In the genomic region with DNA sequence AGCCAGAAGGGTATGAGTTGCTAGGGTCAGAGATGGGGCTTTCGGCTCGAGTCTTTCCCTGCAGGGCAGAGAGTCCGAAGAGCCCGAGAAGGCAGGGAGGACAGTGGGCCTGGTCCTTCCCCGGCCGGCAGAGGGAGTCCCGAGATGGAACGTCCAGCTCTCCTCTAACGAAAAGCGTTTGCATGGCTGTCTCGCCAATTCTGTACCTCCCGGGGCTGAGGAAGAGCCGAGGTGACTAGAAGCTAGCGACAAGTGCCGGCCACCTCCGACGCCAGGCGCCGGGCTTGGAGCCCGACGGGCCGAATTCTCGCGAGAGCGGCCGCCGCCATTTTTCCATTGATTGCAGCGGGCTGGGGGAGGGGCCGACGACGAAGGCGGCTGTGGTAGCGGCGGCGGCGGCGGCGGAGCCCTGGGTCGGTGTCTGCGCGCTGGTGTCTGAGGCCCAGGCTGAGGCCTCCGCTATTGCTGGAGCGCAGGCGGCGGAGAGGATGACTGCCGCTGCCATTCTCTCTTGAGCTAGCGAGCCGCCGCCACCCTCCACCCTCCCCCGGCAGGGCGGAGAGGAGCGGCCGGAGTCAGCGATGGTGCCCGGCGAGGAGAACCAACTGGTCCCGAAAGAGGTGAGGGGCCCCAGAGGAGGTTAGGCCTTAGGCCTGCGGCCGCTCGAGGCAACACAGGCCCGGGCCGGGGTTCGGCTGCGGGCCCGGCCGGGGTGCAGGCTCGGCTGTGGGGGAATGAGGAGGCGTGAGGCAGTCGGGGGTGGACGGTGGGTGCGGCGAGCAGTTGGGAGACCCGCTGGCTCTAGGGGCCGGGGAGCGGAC, we compare ENCODE assay signal across 1 cellular context.
TF ChIP-seq lines count a peak whose summit lies in the region.

A gene with protein sequence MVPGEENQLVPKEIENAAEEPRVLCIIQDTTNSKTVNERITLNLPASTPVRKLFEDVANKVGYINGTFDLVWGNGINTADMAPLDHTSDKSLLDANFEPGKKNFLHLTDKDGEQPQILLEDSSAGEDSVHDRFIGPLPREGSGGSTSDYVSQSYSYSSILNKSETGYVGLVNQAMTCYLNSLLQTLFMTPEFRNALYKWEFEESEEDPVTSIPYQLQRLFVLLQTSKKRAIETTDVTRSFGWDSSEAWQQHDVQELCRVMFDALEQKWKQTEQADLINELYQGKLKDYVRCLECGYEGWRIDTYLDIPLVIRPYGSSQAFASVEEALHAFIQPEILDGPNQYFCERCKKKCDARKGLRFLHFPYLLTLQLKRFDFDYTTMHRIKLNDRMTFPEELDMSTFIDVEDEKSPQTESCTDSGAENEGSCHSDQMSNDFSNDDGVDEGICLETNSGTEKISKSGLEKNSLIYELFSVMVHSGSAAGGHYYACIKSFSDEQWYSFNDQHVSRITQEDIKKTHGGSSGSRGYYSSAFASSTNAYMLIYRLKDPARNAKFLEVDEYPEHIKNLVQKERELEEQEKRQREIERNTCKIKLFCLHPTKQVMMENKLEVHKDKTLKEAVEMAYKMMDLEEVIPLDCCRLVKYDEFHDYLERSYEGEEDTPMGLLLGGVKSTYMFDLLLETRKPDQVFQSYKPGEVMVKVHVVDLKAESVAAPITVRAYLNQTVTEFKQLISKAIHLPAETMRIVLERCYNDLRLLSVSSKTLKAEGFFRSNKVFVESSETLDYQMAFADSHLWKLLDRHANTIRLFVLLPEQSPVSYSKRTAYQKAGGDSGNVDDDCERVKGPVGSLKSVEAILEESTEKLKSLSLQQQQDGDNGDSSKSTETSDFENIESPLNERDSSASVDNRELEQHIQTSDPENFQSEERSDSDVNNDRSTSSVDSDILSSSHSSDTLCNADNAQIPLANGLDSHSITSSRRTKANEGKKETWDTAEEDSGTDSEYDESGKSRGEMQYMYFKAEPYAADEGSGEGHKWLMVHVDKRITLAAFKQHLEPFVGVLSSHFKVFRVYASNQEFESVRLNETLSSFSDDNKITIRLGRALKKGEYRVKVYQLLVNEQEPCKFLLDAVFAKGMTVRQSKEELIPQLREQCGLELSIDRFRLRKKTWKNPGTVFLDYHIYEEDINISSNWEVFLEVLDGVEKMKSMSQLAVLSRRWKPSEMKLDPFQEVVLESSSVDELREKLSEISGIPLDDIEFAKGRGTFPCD (N-terminal part only) (plus strand): TSS at position 368 of the 821 bp plus-strand sequence. CDS start 214 bp downstream, at position 582.

TF ChIP-seq in GM12878, 131 proteins besides CTCF, POLR2A, EP300 and RAD21 (continued from another document and continues in another):
- TF ChIP-seq, protein P1, sequence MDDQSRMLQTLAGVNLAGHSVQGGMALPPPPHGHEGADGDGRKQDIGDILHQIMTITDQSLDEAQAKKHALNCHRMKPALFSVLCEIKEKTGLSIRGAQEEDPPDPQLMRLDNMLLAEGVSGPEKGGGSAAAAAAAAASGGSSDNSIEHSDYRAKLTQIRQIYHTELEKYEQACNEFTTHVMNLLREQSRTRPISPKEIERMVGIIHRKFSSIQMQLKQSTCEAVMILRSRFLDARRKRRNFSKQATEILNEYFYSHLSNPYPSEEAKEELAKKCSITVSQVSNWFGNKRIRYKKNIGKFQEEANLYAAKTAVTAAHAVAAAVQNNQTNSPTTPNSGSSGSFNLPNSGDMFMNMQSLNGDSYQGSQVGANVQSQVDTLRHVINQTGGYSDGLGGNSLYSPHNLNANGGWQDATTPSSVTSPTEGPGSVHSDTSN (IDR thresholded peaks at IDR 0.05; ENCODE audit: insufficient replicate concordance, low read depth, low read length) = no peak
- TF ChIP-seq HDAC6 (IDR thresholded peaks at IDR 0.05; ENCODE audit: unreplicated experiment) (no peak), FOXM1 (IDR thresholded peaks at IDR 0.05; ENCODE audit: low read depth, low read length) (no peak), POLR2AphosphoS2 (IDR thresholded peaks at IDR 0.05; ENCODE audit: low read depth, low read length) (peak; percentile 24; the same call in 1 of the 2 replicates), WRNIP1 (IDR thresholded peaks at IDR 0.05; ENCODE audit: borderline replicate concordance, low read depth, low read length) (no peak), YY1 (IDR thresholded peaks at IDR 0.05; ENCODE audit: low read depth, low read length) (peak; percentile 99), GABPA (IDR thresholded peaks at IDR 0.05; ENCODE audit: low read depth) (no peak), RAD51 (IDR thresholded peaks at IDR 0.05) (no peak), PAX8 (IDR thresholded peaks at IDR 0.05) (no peak), ZSCAN29 (IDR thresholded peaks at IDR 0.05) (no peak), IKZF1 (conservative IDR thresholded peaks at IDR 0.05) (peak; percentile 87), JUNB (IDR thresholded peaks at IDR 0.05) (no peak), MYB (IDR thresholded peaks at IDR 0.05; ENCODE audit: borderline replicate concordance, low read depth, low read length) (no peak), STAT1 (conservative IDR thresholded peaks at IDR 0.05) (no peak), BRCA1 (IDR thresholded peaks at IDR 0.05; ENCODE audit: low read depth, low read length) (peak; percentile 81), SIX5 (IDR thresholded peaks at IDR 0.05; ENCODE audit: low read depth, low read length, severe bottlenecking) (peak; percentile 11), CEBPB (IDR thresholded peaks at IDR 0.05; ENCODE audit: borderline replicate concordance in 1 of 2, low read depth in 2 of 2, low read length in 2 of 2) (no peak), PAX5 (IDR thresholded peaks at IDR 0.05; ENCODE audit: borderline replicate concordance, low read depth, low read length) (no peak), SMAD1 (IDR thresholded peaks at IDR 0.05; ENCODE audit: low read depth, partially characterized antibody) (no peak), SPI1 (IDR thresholded peaks at IDR 0.05; ENCODE audit: borderline replicate concordance, insufficient read depth, low read depth, low read length) (no peak), ZNF384 (IDR thresholded peaks at IDR 0.05; ENCODE audit: borderline replicate concordance, low read depth, low read length) (no peak), YBX1 (IDR thresholded peaks at IDR 0.05) (no peak)
- TF ChIP-seq, protein P2, sequence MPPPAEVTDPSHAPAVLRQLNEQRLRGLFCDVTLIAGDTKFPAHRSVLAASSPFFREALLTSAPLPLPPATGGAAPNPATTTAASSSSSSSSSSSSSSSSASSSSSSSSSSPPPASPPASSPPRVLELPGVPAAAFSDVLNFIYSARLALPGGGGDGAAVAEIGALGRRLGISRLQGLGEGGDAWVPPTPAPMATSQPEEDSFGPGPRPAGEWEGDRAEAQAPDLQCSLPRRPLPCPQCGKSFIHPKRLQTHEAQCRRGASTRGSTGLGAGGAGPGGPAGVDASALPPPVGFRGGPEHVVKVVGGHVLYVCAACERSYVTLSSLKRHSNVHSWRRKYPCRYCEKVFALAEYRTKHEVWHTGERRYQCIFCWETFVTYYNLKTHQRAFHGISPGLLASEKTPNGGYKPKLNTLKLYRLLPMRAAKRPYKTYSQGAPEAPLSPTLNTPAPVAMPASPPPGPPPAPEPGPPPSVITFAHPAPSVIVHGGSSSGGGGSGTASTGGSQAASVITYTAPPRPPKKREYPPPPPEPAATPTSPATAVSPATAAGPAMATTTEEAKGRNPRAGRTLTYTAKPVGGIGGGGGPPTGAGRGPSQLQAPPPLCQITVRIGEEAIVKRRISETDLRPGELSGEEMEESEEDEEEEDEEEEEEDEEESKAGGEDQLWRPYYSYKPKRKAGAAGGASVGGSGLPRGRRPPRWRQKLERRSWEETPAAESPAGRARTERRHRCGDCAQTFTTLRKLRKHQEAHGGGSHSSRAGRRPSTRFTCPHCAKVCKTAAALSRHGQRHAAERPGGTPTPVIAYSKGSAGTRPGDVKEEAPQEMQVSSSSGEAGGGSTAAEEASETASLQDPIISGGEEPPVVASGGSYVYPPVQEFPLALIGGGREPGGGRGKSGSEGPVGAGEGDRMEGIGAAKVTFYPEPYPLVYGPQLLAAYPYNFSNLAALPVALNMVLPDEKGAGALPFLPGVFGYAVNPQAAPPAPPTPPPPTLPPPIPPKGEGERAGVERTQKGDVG (CRISPR knock-in tag; IDR thresholded peaks at IDR 0.05) = no peak
- TF ChIP-seq, protein P3, sequence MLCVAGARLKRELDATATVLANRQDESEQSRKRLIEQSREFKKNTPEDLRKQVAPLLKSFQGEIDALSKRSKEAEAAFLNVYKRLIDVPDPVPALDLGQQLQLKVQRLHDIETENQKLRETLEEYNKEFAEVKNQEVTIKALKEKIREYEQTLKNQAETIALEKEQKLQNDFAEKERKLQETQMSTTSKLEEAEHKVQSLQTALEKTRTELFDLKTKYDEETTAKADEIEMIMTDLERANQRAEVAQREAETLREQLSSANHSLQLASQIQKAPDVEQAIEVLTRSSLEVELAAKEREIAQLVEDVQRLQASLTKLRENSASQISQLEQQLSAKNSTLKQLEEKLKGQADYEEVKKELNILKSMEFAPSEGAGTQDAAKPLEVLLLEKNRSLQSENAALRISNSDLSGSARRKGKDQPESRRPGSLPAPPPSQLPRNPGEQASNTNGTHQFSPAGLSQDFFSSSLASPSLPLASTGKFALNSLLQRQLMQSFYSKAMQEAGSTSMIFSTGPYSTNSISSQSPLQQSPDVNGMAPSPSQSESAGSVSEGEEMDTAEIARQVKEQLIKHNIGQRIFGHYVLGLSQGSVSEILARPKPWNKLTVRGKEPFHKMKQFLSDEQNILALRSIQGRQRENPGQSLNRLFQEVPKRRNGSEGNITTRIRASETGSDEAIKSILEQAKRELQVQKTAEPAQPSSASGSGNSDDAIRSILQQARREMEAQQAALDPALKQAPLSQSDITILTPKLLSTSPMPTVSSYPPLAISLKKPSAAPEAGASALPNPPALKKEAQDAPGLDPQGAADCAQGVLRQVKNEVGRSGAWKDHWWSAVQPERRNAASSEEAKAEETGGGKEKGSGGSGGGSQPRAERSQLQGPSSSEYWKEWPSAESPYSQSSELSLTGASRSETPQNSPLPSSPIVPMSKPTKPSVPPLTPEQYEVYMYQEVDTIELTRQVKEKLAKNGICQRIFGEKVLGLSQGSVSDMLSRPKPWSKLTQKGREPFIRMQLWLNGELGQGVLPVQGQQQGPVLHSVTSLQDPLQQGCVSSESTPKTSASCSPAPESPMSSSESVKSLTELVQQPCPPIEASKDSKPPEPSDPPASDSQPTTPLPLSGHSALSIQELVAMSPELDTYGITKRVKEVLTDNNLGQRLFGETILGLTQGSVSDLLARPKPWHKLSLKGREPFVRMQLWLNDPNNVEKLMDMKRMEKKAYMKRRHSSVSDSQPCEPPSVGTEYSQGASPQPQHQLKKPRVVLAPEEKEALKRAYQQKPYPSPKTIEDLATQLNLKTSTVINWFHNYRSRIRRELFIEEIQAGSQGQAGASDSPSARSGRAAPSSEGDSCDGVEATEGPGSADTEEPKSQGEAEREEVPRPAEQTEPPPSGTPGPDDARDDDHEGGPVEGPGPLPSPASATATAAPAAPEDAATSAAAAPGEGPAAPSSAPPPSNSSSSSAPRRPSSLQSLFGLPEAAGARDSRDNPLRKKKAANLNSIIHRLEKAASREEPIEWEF (IDR thresholded peaks at IDR 0.05; ENCODE audit: insufficient replicate concordance, low read depth, low read length) = no peak
- TF ChIP-seq, protein P4, sequence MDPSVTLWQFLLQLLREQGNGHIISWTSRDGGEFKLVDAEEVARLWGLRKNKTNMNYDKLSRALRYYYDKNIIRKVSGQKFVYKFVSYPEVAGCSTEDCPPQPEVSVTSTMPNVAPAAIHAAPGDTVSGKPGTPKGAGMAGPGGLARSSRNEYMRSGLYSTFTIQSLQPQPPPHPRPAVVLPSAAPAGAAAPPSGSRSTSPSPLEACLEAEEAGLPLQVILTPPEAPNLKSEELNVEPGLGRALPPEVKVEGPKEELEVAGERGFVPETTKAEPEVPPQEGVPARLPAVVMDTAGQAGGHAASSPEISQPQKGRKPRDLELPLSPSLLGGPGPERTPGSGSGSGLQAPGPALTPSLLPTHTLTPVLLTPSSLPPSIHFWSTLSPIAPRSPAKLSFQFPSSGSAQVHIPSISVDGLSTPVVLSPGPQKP (IDR thresholded peaks at IDR 0.05; ENCODE audit: low read depth, low read length) = no peak
- TF ChIP-seq, protein P5, sequence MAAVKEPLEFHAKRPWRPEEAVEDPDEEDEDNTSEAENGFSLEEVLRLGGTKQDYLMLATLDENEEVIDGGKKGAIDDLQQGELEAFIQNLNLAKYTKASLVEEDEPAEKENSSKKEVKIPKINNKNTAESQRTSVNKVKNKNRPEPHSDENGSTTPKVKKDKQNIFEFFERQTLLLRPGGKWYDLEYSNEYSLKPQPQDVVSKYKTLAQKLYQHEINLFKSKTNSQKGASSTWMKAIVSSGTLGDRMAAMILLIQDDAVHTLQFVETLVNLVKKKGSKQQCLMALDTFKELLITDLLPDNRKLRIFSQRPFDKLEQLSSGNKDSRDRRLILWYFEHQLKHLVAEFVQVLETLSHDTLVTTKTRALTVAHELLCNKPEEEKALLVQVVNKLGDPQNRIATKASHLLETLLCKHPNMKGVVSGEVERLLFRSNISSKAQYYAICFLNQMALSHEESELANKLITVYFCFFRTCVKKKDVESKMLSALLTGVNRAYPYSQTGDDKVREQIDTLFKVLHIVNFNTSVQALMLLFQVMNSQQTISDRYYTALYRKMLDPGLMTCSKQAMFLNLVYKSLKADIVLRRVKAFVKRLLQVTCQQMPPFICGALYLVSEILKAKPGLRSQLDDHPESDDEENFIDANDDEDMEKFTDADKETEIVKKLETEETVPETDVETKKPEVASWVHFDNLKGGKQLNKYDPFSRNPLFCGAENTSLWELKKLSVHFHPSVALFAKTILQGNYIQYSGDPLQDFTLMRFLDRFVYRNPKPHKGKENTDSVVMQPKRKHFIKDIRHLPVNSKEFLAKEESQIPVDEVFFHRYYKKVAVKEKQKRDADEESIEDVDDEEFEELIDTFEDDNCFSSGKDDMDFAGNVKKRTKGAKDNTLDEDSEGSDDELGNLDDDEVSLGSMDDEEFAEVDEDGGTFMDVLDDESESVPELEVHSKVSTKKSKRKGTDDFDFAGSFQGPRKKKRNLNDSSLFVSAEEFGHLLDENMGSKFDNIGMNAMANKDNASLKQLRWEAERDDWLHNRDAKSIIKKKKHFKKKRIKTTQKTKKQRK (IDR thresholded peaks at IDR 0.05; ENCODE audit: low read depth, low read length) = no peak
- TF ChIP-seq, protein P6, sequence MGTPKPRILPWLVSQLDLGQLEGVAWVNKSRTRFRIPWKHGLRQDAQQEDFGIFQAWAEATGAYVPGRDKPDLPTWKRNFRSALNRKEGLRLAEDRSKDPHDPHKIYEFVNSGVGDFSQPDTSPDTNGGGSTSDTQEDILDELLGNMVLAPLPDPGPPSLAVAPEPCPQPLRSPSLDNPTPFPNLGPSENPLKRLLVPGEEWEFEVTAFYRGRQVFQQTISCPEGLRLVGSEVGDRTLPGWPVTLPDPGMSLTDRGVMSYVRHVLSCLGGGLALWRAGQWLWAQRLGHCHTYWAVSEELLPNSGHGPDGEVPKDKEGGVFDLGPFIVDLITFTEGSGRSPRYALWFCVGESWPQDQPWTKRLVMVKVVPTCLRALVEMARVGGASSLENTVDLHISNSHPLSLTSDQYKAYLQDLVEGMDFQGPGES (IDR thresholded peaks at IDR 0.05) = no peak
